ENCODE assay signal across 16 cellular contexts in genomic region chr15:98939311-98940080, GRCh38.
A peak's percentile ranks its signal among the peaks of the same experiment; 100 is the strongest.
DNase-seq lines count a peak whose midpoint lies in the region; ATAC-seq and TF ChIP-seq lines count a peak whose summit lies in the region.
"Had no signal": no experiment of that assay in that cellular context is flagged by ENCODE, and none has a peak within 500 bp of the region (broad histone marks: within the 10 kb centered on the region; RNA-seq: fewer than 3 reads in every experiment).

No MANE protein-coding gene starts in this region.

- peaks cover 6% of the 10 kb centered on the region for H3K4me1 Mint-ChIP-seq in progenitor cell of endocrine pancreas (ENCODE audit: low read depth)
- no peaks in the 10 kb centered on the region for H3K4me1 Mint-ChIP-seq in CD14-positive monocyte

- H3K27me3 ChIP-seq in RWPE2 (ENCODE audit: insufficient read depth, poor library complexity, severe bottlenecking): no peaks in the 10 kb centered on the region
- H3K27me3 ChIP-seq: BLaER1 had no signal

- H3K9me3 ChIP-seq in RWPE2 (ENCODE audit: severe bottlenecking): no peaks in the 10 kb centered on the region
- H3K9me3 ChIP-seq: BLaER1 had no signal

- TF ChIP-seq CTCF in RWPE2 (IDR thresholded peaks at IDR 0.05; ENCODE audit: poor library complexity, severe bottlenecking) (no peak), progenitor cell of endocrine pancreas (IDR thresholded peaks at IDR 0.05; ENCODE audit: unreplicated experiment) (no peak), CD14-positive monocyte (IDR thresholded peaks at IDR 0.05) (no peak)

- H3K4me3 ChIP-seq in RWPE2 (ENCODE audit: severe bottlenecking): no peak overlapping the region
- H3K4me3 ChIP-seq: BLaER1 had no signal

- no peaks in the 10 kb centered on the region for H3K9me3 Mint-ChIP-seq in progenitor cell of endocrine pancreas (ENCODE audit: low read depth)
- H3K9me3 Mint-ChIP-seq in CD14-positive monocyte: no peaks in the 10 kb centered on the region
- H3K9me3 Mint-ChIP-seq: CD4-positive, alpha-beta T cell had no signal

- H3K36me3 ChIP-seq in RWPE2 (ENCODE audit: low read depth): peaks cover 100% of the 10 kb centered on the region

- H3K4me3 Mint-ChIP-seq in progenitor cell of endocrine pancreas (ENCODE audit: low read depth): no peak overlapping the region
- H3K4me3 Mint-ChIP-seq in CD14-positive monocyte: no peak overlapping the region
- H3K4me3 Mint-ChIP-seq: CD4-positive, alpha-beta T cell had no signal

- DNase-seq in activated effector memory CD4-positive, alpha-beta T cell treated with anti-CD3 and anti-CD28 coated beads, Interleukin-2, amount 50 U/mL, for 16 hours: peak; percentile 42
- DNase-seq in activated effector memory CD4-positive, alpha-beta T cell treated with Interleukin-2 at 50 U/mL for 16 hours: no peak
- DNase-seq in RWPE2 (ENCODE audit: low spot score) (no peak), progenitor cell of endocrine pancreas (ENCODE audit: low spot score, unreplicated experiment) (no peak), middle frontal gyrus (ENCODE audit: extremely low spot score, low spot score) (no peak), CD14-positive monocyte (ENCODE audit: low spot score) (no peak), left lobe of liver (ENCODE audit: low spot score) (no peak)
- DNase-seq: 8988T; AML-193; Calu3; CD4-positive, alpha-beta T cell; DMS 273 treated with DMSO at 0.1 percent for 48 hours; EL; HCEC 1CT had no signal

- H3K4me1 ChIP-seq in RWPE2 (ENCODE audit: insufficient read depth, poor library complexity, severe bottlenecking): no peaks in the 10 kb centered on the region

- peak; percentile 5; the same call in 1 of the 3 replicates for ATAC-seq in RWPE2 (ENCODE audit: low read depth)
- no peak for ATAC-seq in left lobe of liver

- H3K27me3 Mint-ChIP-seq in progenitor cell of endocrine pancreas: no peaks in the 10 kb centered on the region
- peaks cover 0 to 1% (median 0%) of the 10 kb centered on the region in 3 donors for H3K27me3 Mint-ChIP-seq in CD14-positive monocyte (ENCODE audit: low read depth in 3 of 3)
- H3K27me3 Mint-ChIP-seq: CD4-positive, alpha-beta T cell had no signal

- intact Hi-C loops in CD14-positive monocyte (cut with micrococcal nuclease): no loop called here

- peak overlapping the region; percentile 24 for H3K27ac Mint-ChIP-seq in progenitor cell of endocrine pancreas
- H3K27ac Mint-ChIP-seq in CD14-positive monocyte: no peak overlapping the region
- H3K27ac Mint-ChIP-seq: CD4-positive, alpha-beta T cell had no signal

- H3K27ac ChIP-seq in RWPE2 (ENCODE audit: poor library complexity, severe bottlenecking): no peak overlapping the region
- H3K27ac ChIP-seq: BLaER1, HL-60 had no signal

- H3K36me3 Mint-ChIP-seq in progenitor cell of endocrine pancreas (ENCODE audit: insufficient read depth): peaks cover 26% of the 10 kb centered on the region
- H3K36me3 Mint-ChIP-seq in CD14-positive monocyte: peaks cover 86 to 88% of the 10 kb centered on the region in 2 donors
